Comparison of ENCODE assay signal across 9 cellular contexts in genomic region chr16:8931864-8932263, GRCh38. TPM values are rescaled to one million over a fixed set of nuclear protein-coding genes. Genes with fewer than 3 reads are reported as not detected.
DNase-seq lines count a peak whose midpoint lies in the region; ATAC-seq and TF ChIP-seq lines count a peak whose summit lies in the region.
"Had no signal": no experiment of that assay in that cellular context is flagged by ENCODE, and none has a peak within 500 bp of the region (broad histone marks: within the 10 kb centered on the region; RNA-seq: fewer than 3 reads in every experiment).

No MANE protein-coding gene starts in this region.

- H3K27me3 ChIP-seq in H9 (ENCODE audit: insufficient read depth, low read length) = no peaks in the 10 kb centered on the region

- H3K23ac ChIP-seq in H9 (ENCODE audit: insufficient read length, low read depth, low read length) = no peak overlapping the region

- DNase-seq in H9 = peak; percentile 56
- peak in 3 of 5 donors; percentile 35 to 61 (median 37) for DNase-seq in T-helper 1 cell
- DNase-seq in dermis blood vessel endothelial cell = peak; percentile 74
- DNase-seq in neural crest cell (ENCODE audit: low read depth, low spot score) = peak; percentile 50
- DNase-seq in NK-92 treated with Interleukin-12 subunit alpha and Interleukin-12 subunit beta, amount 100 ng/mL, for 24 hours (lab: John Stamatoyannopoulos, UW) = no peak
- DNase-seq in NCI-H2171 treated with DMSO at 0.1 percent for 48 hours (lab: John Stamatoyannopoulos, UW) = no peak

- no peak overlapping the region for H3K27ac ChIP-seq in H9 (ENCODE audit: insufficient read length, low read depth, low read length)
- H3K27ac ChIP-seq: HL-60 had no signal

- no peaks in the 10 kb centered on the region for H3K9me3 Mint-ChIP-seq in H9
- no peaks in the 10 kb centered on the region for H3K9me3 Mint-ChIP-seq in neural crest cell

- WGBS in H9 (ENCODE audit: extremely low coverage, insufficient read length, low lambda C conversion rate) = no CpG with 5 or more reads among the region's 6 CpGs

- no peaks in the 10 kb centered on the region for H3K4me1 ChIP-seq in H9 (ENCODE audit: insufficient read depth, low read length)

- H2BK120ac ChIP-seq in H9 (ENCODE audit: low read depth, low read length, poor library complexity, severe bottlenecking) = no peak overlapping the region

- no peak overlapping the region for H4K5ac ChIP-seq in H9 (ENCODE audit: insufficient read length, low read depth, low read length)

- no peaks in the 10 kb centered on the region for H4K20me1 ChIP-seq in H9 (ENCODE audit: control insufficient read depth, insufficient read depth, insufficient read length)

- no peak overlapping the region for H3K4ac ChIP-seq in H9 (ENCODE audit: low read depth, low read length)

- H3K36me3 Mint-ChIP-seq in H9 (ENCODE audit: insufficient read depth in 1 of 3, low read depth in 3 of 3) (peaks cover 25 to 30% (median 25%) of the 10 kb centered on the region in 3 experiments; a peak in 6 of 7 replicates), neural crest cell (ENCODE audit: low read depth) (peaks cover 16% of the 10 kb centered on the region)

- no peak overlapping the region for H3T11ph ChIP-seq in H9 (ENCODE audit: low read length)

- H3K9me3 ChIP-seq in H9 (ENCODE audit: control insufficient read depth, low read depth, low read length) = no peaks in the 10 kb centered on the region

- H3K27ac Mint-ChIP-seq in H9 = no peak overlapping the region
- no peak overlapping the region for H3K27ac Mint-ChIP-seq in neural crest cell (ENCODE audit: unreplicated experiment)

- peaks cover 11% of the 10 kb centered on the region for H3K79me1 ChIP-seq in H9 (ENCODE audit: insufficient read depth, low read depth, low read length, poor library complexity, severe bottlenecking)

- no peak overlapping the region for H3K4me3 Mint-ChIP-seq in H9
- no peak overlapping the region for H3K4me3 Mint-ChIP-seq in neural crest cell

- no peak overlapping the region for H2BK5ac ChIP-seq in H9 (ENCODE audit: insufficient read length, low read length)

- H3K9ac ChIP-seq in H9 (ENCODE audit: extremely low read depth, insufficient read length, low read length) = no peak overlapping the region

- no peak overlapping the region for H3K18ac ChIP-seq in H9 (ENCODE audit: insufficient read length, low read depth, low read length)

- no peak overlapping the region for H3K14ac ChIP-seq in H9 (ENCODE audit: insufficient read depth, low read length)

- H3K4me1 Mint-ChIP-seq in H9 (peaks cover 40 to 45% of the 10 kb centered on the region in 2 experiments), neural crest cell (peaks cover 29% of the 10 kb centered on the region)

- no peak overlapping the region for H3K4me2 ChIP-seq in H9 (ENCODE audit: insufficient read depth, insufficient read length, low read length)

- H3K27me3 Mint-ChIP-seq in H9 (ENCODE audit: low read depth) (no peaks in the 10 kb centered on the region), neural crest cell (ENCODE audit: low read depth) (no peaks in the 10 kb centered on the region)

- no peak overlapping the region for H4K8ac ChIP-seq in H9 (replicated peaks; ENCODE audit: insufficient read length, low read depth, low read length)

- no peak overlapping the region for H2AK5ac ChIP-seq in H9 (ENCODE audit: insufficient read length, low read length)

- no peak for ATAC-seq in GM21825 (IDR thresholded peaks at IDR 0.05; ENCODE audit: unreplicated experiment)
- ATAC-seq in HG03439 (IDR thresholded peaks at IDR 0.05; ENCODE audit: unreplicated experiment) = no peak

- no peaks in the 10 kb centered on the region for H3K23me2 ChIP-seq in H9 (ENCODE audit: insufficient read length, low read depth, low read length, poor library complexity, severe bottlenecking)

- no peak for TF ChIP-seq CTCF in H9 (conservative IDR thresholded peaks at IDR 0.05)
- no peak for TF ChIP-seq CTCF in neural crest cell (conservative IDR thresholded peaks at IDR 0.05)

- no peak overlapping the region for H3K56ac ChIP-seq in H9 (ENCODE audit: insufficient read length, low read depth, low read length)

- no peak overlapping the region for H2BK15ac ChIP-seq in H9 (ENCODE audit: low read depth, low read length)

- no peak overlapping the region for H2BK12ac ChIP-seq in H9 (ENCODE audit: insufficient read length, low read depth, low read length)

- H4K91ac ChIP-seq in H9 (ENCODE audit: insufficient read length, low read depth, low read length) = no peak overlapping the region

- no peak overlapping the region for H2AFZ ChIP-seq in H9 (ENCODE audit: low read length)

- no peak overlapping the region for H2BK20ac ChIP-seq in H9 (ENCODE audit: low read depth, low read length, poor library complexity, severe bottlenecking)

- peaks cover 55% of the 10 kb centered on the region for H3K79me2 ChIP-seq in H9 (ENCODE audit: insufficient read depth, low read length)

RNA-seq across cellular contexts. Expression of gene USP7, which starts 31.8 kb away (rescaled TPM):
- total RNA-seq in H9 (2021) = 182 and 192 TPM in 2 replicates
- total RNA-seq in dermis blood vessel endothelial cell = 61.3 and 72.1 TPM in 2 replicates
- 151 and 162 TPM in 2 replicates for total RNA-seq in neural crest cell

RNA-seq across cellular contexts. Expression of gene LITAFD, which starts 49.7 kb away (rescaled TPM):
- not detected in 2 replicates for total RNA-seq in H9 (2021)
- total RNA-seq in dermis blood vessel endothelial cell = not detected in 2 replicates
- total RNA-seq in neural crest cell = not detected in 2 replicates

Comparison
In these comparisons a context has a peak if more than half of its experiments do, and no peak if none do; other contexts are left out.
1. DNase-seq: peak in H9 (single experiment), T-helper 1 cell (3 of 5), dermis blood vessel endothelial cell (single experiment) and neural crest cell (single experiment); none in NK-92 treated with Interleukin-12 subunit alpha and Interleukin-12 subunit beta, amount 100 ng/mL, for 24 hours (single experiment) and NCI-H2171 treated with DMSO at 0.1 percent for 48 hours (single experiment).